In genomic region chr2:149587220-149587949, GRCh38 we compare ENCODE assay signal across 1 cellular context.
TF ChIP-seq lines count a peak whose summit lies in the region.

TSS of gene MMADHC (minus strand) at chr2:149587775. CDS start at chr2:149587097, 678 bp downstream.

TF ChIP-seq in HepG2, 621 proteins besides CTCF, POLR2A, EP300 and RAD21 (continued from another document):
- TF ChIP-seq ZNF503 (CRISPR knock-in tag; IDR thresholded peaks at IDR 0.05) (0 out of 2 replicates have a peak, but pooled peaks have one; percentile 57), ZBTB39 (CRISPR knock-in tag; IDR thresholded peaks at IDR 0.05) (no peak), ZBTB46 (CRISPR knock-in tag; IDR thresholded peaks at IDR 0.05; ENCODE audit: borderline replicate concordance) (no peak; the same call in 1 of the 2 replicates), IRF1 (CRISPR knock-in tag; IDR thresholded peaks at IDR 0.05; ENCODE audit: low read depth) (no peak), E2F1 (CRISPR knock-in tag; IDR thresholded peaks at IDR 0.05) (no peak; the same call in 1 of the 2 replicates), ZNF564 (CRISPR knock-in tag; IDR thresholded peaks at IDR 0.05) (no peak), ZNF678 (CRISPR knock-in tag; IDR thresholded peaks at IDR 0.05) (no peak), ETV6 (CRISPR knock-in tag; conservative IDR thresholded peaks at IDR 0.05) (peak; percentile 27; the same call in 1 of the 2 replicates), ZMYM4 (CRISPR knock-in tag; IDR thresholded peaks at IDR 0.05) (peak; percentile 98), ELK4 (CRISPR knock-in tag; IDR thresholded peaks at IDR 0.05; ENCODE audit: borderline replicate concordance) (no peak), HNRNPH1 (optimal IDR thresholded peaks at IDR 0.05; ENCODE audit: low read depth, low read length) (peak; percentile 71), AGO1 (IDR thresholded peaks at IDR 0.05; ENCODE audit: low read depth, low read length, poor library complexity, severe bottlenecking) (peak; percentile 48), TAF15 (IDR thresholded peaks at IDR 0.05; ENCODE audit: low read depth, low read length, poor library complexity, severe bottlenecking) (no peak), RXRA (CRISPR knock-in tag; IDR thresholded peaks at IDR 0.05) (peak; percentile 57; the same call in 1 of the 2 replicates), ZNF326 (CRISPR knock-in tag; IDR thresholded peaks at IDR 0.05; ENCODE audit: borderline replicate concordance) (no peak), HOXA5 (CRISPR knock-in tag; IDR thresholded peaks at IDR 0.05) (peak; percentile 59; the same call in 1 of the 2 replicates), TMF1 (CRISPR knock-in tag; IDR thresholded peaks at IDR 0.05; ENCODE audit: low read depth) (peak; percentile 85; the same call in 1 of the 2 replicates), ARID2 (CRISPR knock-in tag; IDR thresholded peaks at IDR 0.05; ENCODE audit: borderline replicate concordance) (peak; percentile 98; the same call in 1 of the 2 replicates), MEIS1 (CRISPR knock-in tag; IDR thresholded peaks at IDR 0.05; ENCODE audit: borderline replicate concordance) (peak; percentile 92), POGK (CRISPR knock-in tag; conservative IDR thresholded peaks at IDR 0.05) (peak; percentile 97), HNRNPLL (IDR thresholded peaks at IDR 0.05; ENCODE audit: low read depth, low read length, poor library complexity, severe bottlenecking) (peak; percentile 93), ZNF10 (CRISPR knock-in tag; IDR thresholded peaks at IDR 0.05; ENCODE audit: borderline replicate concordance, low read depth) (no peak), ZNF275 (CRISPR knock-in tag; IDR thresholded peaks at IDR 0.05; ENCODE audit: borderline replicate concordance) (peak; percentile 78; the same call in 1 of the 2 replicates), ZNF431 (CRISPR knock-in tag; IDR thresholded peaks at IDR 0.05; ENCODE audit: borderline replicate concordance, low read depth) (0 out of 2 replicates have a peak, but pooled peaks have one; percentile 3), GABPB1 (CRISPR knock-in tag; IDR thresholded peaks at IDR 0.05) (peak; percentile 91), HMGXB3 (CRISPR knock-in tag; IDR thresholded peaks at IDR 0.05; ENCODE audit: borderline replicate concordance) (no peak), REPIN1 (CRISPR knock-in tag; IDR thresholded peaks at IDR 0.05; ENCODE audit: borderline replicate concordance, low read depth) (peak; percentile 88), SMYD3 (CRISPR knock-in tag; IDR thresholded peaks at IDR 0.05) (peak; percentile 97), MTA3 (CRISPR knock-in tag; IDR thresholded peaks at IDR 0.05) (peak; percentile 66; the same call in 1 of the 2 replicates), ZNF709 (CRISPR knock-in tag; IDR thresholded peaks at IDR 0.05) (peak; percentile 94)
TF ChIP-seq in HepG2: peak in this region for 381.
